1 cellular context compared by ENCODE assay signal in the genomic region with DNA sequence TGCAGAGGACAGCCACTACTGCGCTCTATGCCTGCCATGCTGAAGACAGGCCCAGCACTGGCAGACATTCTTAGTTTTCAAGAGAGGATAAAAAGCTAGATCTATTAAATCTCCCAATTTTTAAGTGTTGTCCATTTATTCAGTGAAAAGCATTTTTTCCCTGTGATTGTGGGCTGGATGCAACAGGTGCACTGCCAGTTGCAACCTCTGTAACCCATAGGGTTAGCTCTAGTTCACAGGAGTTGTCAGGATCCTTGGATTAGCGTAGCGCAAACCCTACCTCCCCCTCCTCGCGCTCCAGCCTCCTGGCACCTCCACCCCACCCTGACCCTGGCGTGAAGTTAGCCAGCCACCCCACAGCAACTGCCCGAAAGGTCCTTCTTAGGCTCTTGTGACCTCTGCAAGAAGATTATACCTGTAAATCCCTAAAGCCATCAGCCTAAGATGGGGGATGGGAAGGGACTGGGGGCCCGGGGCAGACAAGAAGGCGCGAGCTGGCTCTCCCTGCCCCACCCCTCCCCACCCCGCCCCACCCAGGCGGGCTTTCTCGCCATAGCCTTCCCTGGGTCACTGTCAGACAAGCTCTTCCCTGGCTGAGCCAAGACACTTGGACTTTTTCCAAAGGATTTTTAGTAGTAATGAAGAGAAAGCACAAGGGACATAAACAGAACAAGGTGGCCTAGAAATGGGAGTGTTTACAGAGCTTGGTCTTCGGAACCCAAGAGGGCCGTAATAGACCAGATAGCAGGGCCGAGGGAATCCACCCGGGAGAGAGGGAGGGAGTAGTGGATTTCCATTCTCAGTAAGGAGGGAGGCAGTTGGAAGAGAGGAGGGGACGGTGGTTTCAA.
TF ChIP-seq lines count a peak whose summit lies in the region.

No MANE protein-coding gene starts in this region.

TF ChIP-seq in HepG2, 621 proteins besides CTCF, POLR2A, EP300 and RAD21 (continued from another document):
- TF ChIP-seq ZNF354B (CRISPR knock-in tag; IDR thresholded peaks at IDR 0.05), result no peak
- no peak for TF ChIP-seq MEF2D (CRISPR knock-in tag; IDR thresholded peaks at IDR 0.05)
- TF ChIP-seq BCL6 (CRISPR knock-in tag; IDR thresholded peaks at IDR 0.05), result no peak
- TF ChIP-seq GZF1 (CRISPR knock-in tag; IDR thresholded peaks at IDR 0.05), result peak; percentile 79; the same call in 1 of the 2 replicates
